In genomic region chr14:31167032-31167431, GRCh38 we compare ENCODE assay signal across 1 cellular context.
TF ChIP-seq lines count a peak whose summit lies in the region.

No MANE protein-coding gene starts in this region.

TF ChIP-seq in A549, 52 proteins besides CTCF, POLR2A, EP300 and RAD21 (continued from another document):
- TF ChIP-seq PBX3 (IDR thresholded peaks at IDR 0.05) (no peak), NR3C1 (IDR thresholded peaks at IDR 0.05) (no peak), CHD2 (IDR thresholded peaks at IDR 0.05; ENCODE audit: low read length, partially characterized antibody) (no peak)
TF ChIP-seq in A549: peak in this region for 0.
